9 cellular contexts compared by ENCODE assay signal in the genomic region with DNA sequence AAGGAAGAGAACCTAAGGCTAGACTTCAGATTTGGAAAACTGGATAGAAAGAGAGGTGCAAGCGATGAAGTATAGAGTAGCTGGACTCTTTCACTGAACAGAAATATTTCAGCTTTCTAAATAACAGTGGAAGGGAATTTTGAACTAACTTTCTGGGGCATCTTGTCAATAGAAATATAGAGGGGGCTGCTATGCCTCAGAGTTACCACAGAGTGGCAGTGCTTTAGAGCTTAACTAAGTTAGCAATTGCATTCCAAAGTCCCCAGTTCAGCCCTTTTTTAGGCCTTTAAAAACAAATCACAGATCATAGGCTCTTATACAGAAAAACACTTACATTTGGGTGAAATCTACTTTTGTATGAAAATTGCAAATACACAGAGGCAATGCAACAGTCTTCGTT.
DNase-seq lines count a peak whose midpoint lies in the region; ATAC-seq and TF ChIP-seq lines count a peak whose summit lies in the region.
"Had no signal": no experiment of that assay in that cellular context is flagged by ENCODE, and none has a peak within 500 bp of the region (broad histone marks: within the 10 kb centered on the region; RNA-seq: fewer than 3 reads in every experiment).

No MANE protein-coding gene starts in this region.

- peak; percentile 88 for TF ChIP-seq CTCF in retinal pigment epithelial cell (conservative IDR thresholded peaks at IDR 0.05; ENCODE audit: low read depth, low read length)

- H3K4me1 Mint-ChIP-seq in activated T-cell treated with anti-CD3 and anti-CD28 coated beads, Interleukin-2, amount 50 U/mL, for 4 hours (ENCODE audit: low read depth), result no peaks in the 10 kb centered on the region
- H3K4me1 Mint-ChIP-seq: CD4-positive, CD25-positive, alpha-beta regulatory T cell had no signal

- peak; percentile 1 to 30 for DNase-seq in NCI-H524 (lab: John Stamatoyannopoulos, UW)
- no peak for DNase-seq in NCI-H524 treated with DMSO at 0.1 percent for 48 hours (lab: John Stamatoyannopoulos, UW)
- DNase-seq in NCI-H748 treated with DMSO at 0.1 percent for 48 hours (lab: John Stamatoyannopoulos, UW), result peak; percentile 4
- peak; percentile 33 for DNase-seq in epidermal melanocyte (ENCODE audit: insufficient read length, low spot score)
- peak; percentile 4 for DNase-seq in retinal pigment epithelial cell (ENCODE audit: low read depth)
- no peak for DNase-seq in activated T-cell treated with anti-CD3 and anti-CD28 coated beads, Interleukin-2, amount 50 U/mL, for 4 hours
- DNase-seq: CD4-positive, CD25-positive, alpha-beta regulatory T cell had no signal

- no peaks in the 10 kb centered on the region for H3K36me3 Mint-ChIP-seq in activated T-cell treated with anti-CD3 and anti-CD28 coated beads, Interleukin-2, amount 50 U/mL, for 4 hours (ENCODE audit: insufficient read depth)
- H3K36me3 Mint-ChIP-seq: CD4-positive, CD25-positive, alpha-beta regulatory T cell had no signal

- no peak for ATAC-seq in activated T-cell treated with anti-CD3 and anti-CD28 coated beads, Interleukin-2, amount 50 U/mL, for 4 hours
- ATAC-seq in HG03521 (IDR thresholded peaks at IDR 0.05; ENCODE audit: unreplicated experiment) (no peak), HG03196 (IDR thresholded peaks at IDR 0.05; ENCODE audit: unreplicated experiment) (no peak)

- no peak overlapping the region for H3K4me3 ChIP-seq in retinal pigment epithelial cell (ENCODE audit: low read length)

- H3K27me3 Mint-ChIP-seq in activated T-cell treated with anti-CD3 and anti-CD28 coated beads, Interleukin-2, amount 50 U/mL, for 4 hours (ENCODE audit: low read depth), result no peaks in the 10 kb centered on the region
- H3K27me3 Mint-ChIP-seq: CD4-positive, CD25-positive, alpha-beta regulatory T cell had no signal

- peaks cover 18% of the 10 kb centered on the region for H3K9me3 Mint-ChIP-seq in activated T-cell treated with anti-CD3 and anti-CD28 coated beads, Interleukin-2, amount 50 U/mL, for 4 hours

- no peak overlapping the region for H3K4me3 Mint-ChIP-seq in activated T-cell treated with anti-CD3 and anti-CD28 coated beads, Interleukin-2, amount 50 U/mL, for 4 hours
- H3K4me3 Mint-ChIP-seq: CD4-positive, CD25-positive, alpha-beta regulatory T cell had no signal

Comparison
In these comparisons a context has a peak if more than half of its experiments do, and no peak if none do; other contexts are left out.
1. DNase-seq: peak in NCI-H524 (2 of 2), NCI-H748 treated with DMSO at 0.1 percent for 48 hours (single experiment), epidermal melanocyte (single experiment) and retinal pigment epithelial cell (single experiment); none in NCI-H524 treated with DMSO at 0.1 percent for 48 hours (single experiment) and activated T-cell treated with anti-CD3 and anti-CD28 coated beads, Interleukin-2, amount 50 U/mL, for 4 hours (single experiment).